In the genomic region with DNA sequence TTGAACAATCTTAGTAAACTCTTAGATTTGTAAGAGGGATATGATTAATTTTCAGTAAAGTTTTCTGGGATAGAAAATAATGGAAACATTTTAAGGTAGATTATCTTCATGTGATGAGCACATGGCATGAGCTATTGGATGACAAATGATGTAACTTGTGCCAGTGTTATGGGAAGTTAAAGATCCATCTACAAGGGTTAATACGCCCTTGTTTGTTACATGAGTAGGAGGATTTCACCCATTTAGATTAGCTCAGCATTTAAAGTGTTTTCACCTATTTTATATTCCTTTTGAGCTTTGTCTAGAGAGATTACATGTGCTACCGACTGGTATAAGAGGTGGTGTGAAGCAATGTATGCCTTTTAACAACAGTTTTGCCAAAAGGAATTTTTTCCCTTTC, we compare ENCODE assay signal across 25 cellular contexts. TPM values are rescaled to one million over a fixed set of nuclear protein-coding genes. Genes with fewer than 3 reads are reported as not detected.
"Had no signal": no experiment of that assay in that cellular context is flagged by ENCODE, and none has a peak within 500 bp of the region (broad histone marks: within the 10 kb centered on the region; RNA-seq: fewer than 3 reads in every experiment).

No MANE protein-coding gene starts in this region.

- H3K4me1 ChIP-seq: testis had no signal

- H3K27me3 Mint-ChIP-seq: naive thymus-derived CD8-positive, alpha-beta T cell; stimulated activated naive B cell treated with anti-CD40 and anti-IgM and Interleukin-4, amounts not matched to agents 10 μg/mL and 1 μg/mL and 100 μg/mL, for 72 hours; stimulated activated naive CD8-positive, alpha-beta T cell treated with anti-CD3 and anti-CD28 coated beads, Interleukin-15, amount 100 ng/mL, for 72 hours had no signal

- ATAC-seq: heart left ventricle; left lobe of liver; mucosa of descending colon; naive thymus-derived CD8-positive, alpha-beta T cell; psoas muscle; sciatic nerve; stimulated activated naive B cell treated with anti-CD40 and anti-IgM and Interleukin-4, amounts not matched to agents 10 μg/mL and 1 μg/mL and 100 μg/mL, for 72 hours; stimulated activated naive CD8-positive, alpha-beta T cell treated with anti-CD3 and anti-CD28 coated beads, Interleukin-15, amount 100 ng/mL, for 72 hours had no signal

- H3K9me3 ChIP-seq: neutrophil, psoas muscle, testis had no signal

- H3K27ac ChIP-seq: heart left ventricle, neutrophil, psoas muscle, spleen, testis had no signal

- H3K27ac Mint-ChIP-seq: naive thymus-derived CD8-positive, alpha-beta T cell; stimulated activated naive B cell treated with anti-CD40 and anti-IgM and Interleukin-4, amounts not matched to agents 10 μg/mL and 1 μg/mL and 100 μg/mL, for 72 hours; stimulated activated naive CD8-positive, alpha-beta T cell treated with anti-CD3 and anti-CD28 coated beads, Interleukin-15, amount 100 ng/mL, for 72 hours had no signal

- H3K27me3 ChIP-seq: heart left ventricle, testis, tibial nerve had no signal

- H3K4me3 Mint-ChIP-seq: stimulated activated naive B cell treated with anti-CD40 and anti-IgM and Interleukin-4, amounts not matched to agents 10 μg/mL and 1 μg/mL and 100 μg/mL, for 72 hours; stimulated activated naive CD8-positive, alpha-beta T cell treated with anti-CD3 and anti-CD28 coated beads, Interleukin-15, amount 100 ng/mL, for 72 hours had no signal

- DNase-seq: effector memory CD4-positive, alpha-beta T cell; esophagus squamous epithelium; foreskin melanocyte; heart left ventricle; hippocampal formation; kidney glomerular epithelial cell; mucosa of descending colon; naive thymus-derived CD8-positive, alpha-beta T cell; psoas muscle; retina; spleen; stimulated activated CD4-positive, alpha-beta T cell treated with anti-CD3 and anti-CD28 coated beads, Interleukin-15, amount 100 ng/mL, for 24 hours; stimulated activated CD4-positive, alpha-beta T cell treated with anti-CD3 and anti-CD28 coated beads, Interleukin-1b, Interleukin-23, amount 100 ng/mL, for 48 hours; stimulated activated CD4-positive, alpha-beta T cell treated with anti-CD3 and anti-CD28 coated beads, Interleukin-4, amount 100 ng/mL, for 24 hours; stimulated activated naive B cell treated with anti-CD40 and anti-IgM and Interleukin-4, amounts not matched to agents 10 μg/mL and 1 μg/mL and 100 μg/mL, for 72 hours; stimulated activated naive CD8-positive, alpha-beta T cell treated with anti-CD3 and anti-CD28 coated beads, Interleukin-15, amount 100 ng/mL, for 72 hours; testis had no signal

- H3K4me3 ChIP-seq: esophagus squamous epithelium, heart left ventricle, mucosa of descending colon, spleen, testis, tibial nerve had no signal

- H3K36me3 ChIP-seq: neutrophil had no signal

RNA-seq across cellular contexts. Expression of gene PCARE, which starts 46.5 kb away (rescaled TPM):
- total RNA-seq: glomerular endothelial cell; left lobe of liver; mucosa of descending colon; naive thymus-derived CD8-positive, alpha-beta T cell; osteoblast; spleen; ureter had no signal
- polyA plus RNA-seq: naive thymus-derived CD8-positive, alpha-beta T cell; neural cell; spleen had no signal
